In the genomic region with DNA sequence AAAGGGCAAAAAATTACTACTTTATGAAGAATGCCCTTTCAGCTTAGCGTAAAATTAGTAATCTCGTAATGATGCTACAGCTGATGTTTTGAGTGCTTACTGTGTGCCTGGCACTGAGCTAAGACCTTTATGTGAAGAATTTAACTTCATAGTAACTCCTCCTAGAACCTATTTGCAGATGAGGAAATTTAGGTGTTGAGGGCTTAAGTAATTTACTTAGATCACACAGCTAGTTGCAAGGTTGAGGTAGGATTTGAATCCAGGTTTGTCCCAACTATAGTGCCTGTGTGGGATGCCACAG, we compare ENCODE assay signal across 1 cellular context.
TF ChIP-seq lines count a peak whose summit lies in the region.

No MANE protein-coding gene starts in this region.

TF ChIP-seq in GM12878, 131 proteins besides CTCF, POLR2A, EP300 and RAD21:
- TF ChIP-seq IRF4 (IDR thresholded peaks at IDR 0.05; ENCODE audit: low read depth, low read length) (no peak), RCOR1 (conservative IDR thresholded peaks at IDR 0.05; ENCODE audit: low read depth, low read length) (no peak), CBFB (IDR thresholded peaks at IDR 0.05; ENCODE audit: low read depth) (no peak), POLR2AphosphoS5 (IDR thresholded peaks at IDR 0.05; ENCODE audit: low read length) (no peak), MEF2B (IDR thresholded peaks at IDR 0.05; ENCODE audit: partially characterized antibody, poor library complexity, severe bottlenecking) (no peak), TCF12 (IDR thresholded peaks at IDR 0.05; ENCODE audit: low read depth, low read length) (no peak), NFIC (IDR thresholded peaks at IDR 0.05; ENCODE audit: low read depth, low read length) (no peak), ASH2L (IDR thresholded peaks at IDR 0.05; ENCODE audit: borderline replicate concordance, low read depth) (no peak), SMAD5 (IDR thresholded peaks at IDR 0.05; ENCODE audit: low read depth) (no peak), TCF3 (IDR thresholded peaks at IDR 0.05; ENCODE audit: borderline replicate concordance, insufficient read depth, low read depth, low read length) (no peak), SRF (IDR thresholded peaks at IDR 0.05; ENCODE audit: low read depth in 2 of 2, low read length in 2 of 2) (no peak), RELA (IDR thresholded peaks at IDR 0.05; ENCODE audit: borderline replicate concordance, partially characterized antibody) (no peak), BHLHE40 (IDR thresholded peaks at IDR 0.05; ENCODE audit: borderline replicate concordance in 1 of 2, low read depth in 2 of 2, low read length in 1 of 2) (no peak), TCF7 (IDR thresholded peaks at IDR 0.05; ENCODE audit: borderline replicate concordance) (no peak), HDGF (IDR thresholded peaks at IDR 0.05) (no peak), KDM1A (IDR thresholded peaks at IDR 0.05; ENCODE audit: borderline replicate concordance) (no peak), POLR2AphosphoS2 (IDR thresholded peaks at IDR 0.05; ENCODE audit: low read depth, low read length) (no peak), GATAD2B (conservative IDR thresholded peaks at IDR 0.05; ENCODE audit: low read depth) (no peak), SUPT20H (IDR thresholded peaks at IDR 0.05; ENCODE audit: borderline replicate concordance, control insufficient read depth, low read depth, low read length) (no peak)
- TF ChIP-seq, protein P1, sequence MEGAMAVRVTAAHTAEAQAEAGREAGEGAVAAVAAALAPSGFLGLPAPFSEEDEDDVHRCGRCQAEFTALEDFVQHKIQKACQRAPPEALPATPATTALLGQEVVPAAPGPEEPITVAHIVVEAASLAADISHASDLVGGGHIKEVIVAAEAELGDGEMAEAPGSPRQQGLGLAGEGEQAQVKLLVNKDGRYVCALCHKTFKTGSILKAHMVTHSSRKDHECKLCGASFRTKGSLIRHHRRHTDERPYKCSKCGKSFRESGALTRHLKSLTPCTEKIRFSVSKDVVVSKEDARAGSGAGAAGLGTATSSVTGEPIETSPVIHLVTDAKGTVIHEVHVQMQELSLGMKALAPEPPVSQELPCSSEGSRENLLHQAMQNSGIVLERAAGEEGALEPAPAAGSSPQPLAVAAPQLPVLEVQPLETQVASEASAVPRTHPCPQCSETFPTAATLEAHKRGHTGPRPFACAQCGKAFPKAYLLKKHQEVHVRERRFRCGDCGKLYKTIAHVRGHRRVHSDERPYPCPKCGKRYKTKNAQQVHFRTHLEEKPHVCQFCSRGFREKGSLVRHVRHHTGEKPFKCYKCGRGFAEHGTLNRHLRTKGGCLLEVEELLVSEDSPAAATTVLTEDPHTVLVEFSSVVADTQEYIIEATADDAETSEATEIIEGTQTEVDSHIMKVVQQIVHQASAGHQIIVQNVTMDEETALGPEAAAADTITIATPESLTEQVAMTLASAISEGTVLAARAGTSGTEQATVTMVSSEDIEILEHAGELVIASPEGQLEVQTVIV (IDR thresholded peaks at IDR 0.05; ENCODE audit: borderline replicate concordance, partially characterized antibody) = no peak
